In genomic region chr9:98201102-98201501, GRCh38 we compare ENCODE assay signal across 1 cellular context.
TF ChIP-seq lines count a peak whose summit lies in the region.

No MANE protein-coding gene starts in this region.

TF ChIP-seq in WTC11, 78 proteins besides CTCF, POLR2A, EP300 and RAD21 (continued from another document):
- TF ChIP-seq ATF2 (CRISPR knock-in tag; IDR thresholded peaks at IDR 0.05; ENCODE audit: borderline replicate concordance, low read depth) (no peak), NR3C1 (CRISPR knock-in tag; conservative IDR thresholded peaks at IDR 0.05; ENCODE audit: low read depth) (no peak), TEAD4 (CRISPR knock-in tag; IDR thresholded peaks at IDR 0.05) (no peak), MXD4 (CRISPR knock-in tag; IDR thresholded peaks at IDR 0.05; ENCODE audit: borderline replicate concordance) (no peak), ZNF138 (CRISPR knock-in tag; conservative IDR thresholded peaks at IDR 0.05) (no peak)
